ENCODE assay signal across 8 cellular contexts in the genomic region with DNA sequence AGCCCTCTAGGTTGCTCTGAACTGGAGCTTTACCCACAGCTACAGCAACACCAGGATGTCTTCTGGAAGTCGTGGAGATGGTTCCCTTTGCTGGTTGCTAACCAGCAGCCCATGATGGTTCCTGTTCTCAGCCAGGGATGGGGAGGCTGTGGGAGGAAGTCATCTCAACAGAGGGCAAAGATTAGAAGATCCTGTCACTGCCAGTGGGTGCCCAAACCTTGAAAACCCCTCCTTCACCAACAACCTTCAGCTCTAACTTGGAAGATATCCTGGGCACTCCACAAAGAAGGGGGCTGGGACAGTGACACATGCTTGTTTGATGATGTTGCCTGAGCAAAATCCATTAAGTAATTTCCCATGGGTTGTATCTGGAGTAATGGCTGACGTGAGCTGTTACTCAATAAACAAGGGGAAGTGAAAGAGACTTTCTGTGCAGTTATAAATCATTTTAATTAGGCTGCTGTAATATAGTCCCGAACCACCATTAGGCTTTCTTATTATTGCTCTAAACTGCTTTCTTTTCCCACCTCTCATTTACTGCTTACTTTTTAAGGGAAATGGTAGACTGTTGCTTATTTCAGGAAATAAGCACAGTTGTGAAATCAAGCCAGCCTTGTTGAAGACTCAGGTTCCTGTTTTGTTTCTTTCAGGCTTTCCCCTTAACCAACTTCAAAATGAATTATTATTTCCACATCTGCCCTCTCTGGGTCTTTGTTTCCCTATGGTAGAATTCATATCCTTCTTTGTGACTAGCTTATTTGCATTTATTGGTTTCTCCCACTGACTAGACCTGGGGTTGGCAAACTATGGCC.
DNase-seq lines count a peak whose midpoint lies in the region; ATAC-seq, FAIRE-seq and TF ChIP-seq lines count a peak whose summit lies in the region.

No MANE protein-coding gene starts in this region.

- peak; percentile 86 for ATAC-seq in HG02970 (IDR thresholded peaks at IDR 0.05; ENCODE audit: low FRiP score, unreplicated experiment)
- peak in 2 of 3 donors; percentile 24 to 39 for ATAC-seq in natural killer cell

- no peak for DNase-seq in GM18507 (ENCODE audit: extremely low spot score, insufficient read length, low read depth)
- peak; percentile 37 for DNase-seq in UCSD-AML1 (lab: John Stamatoyannopoulos, UW; ENCODE audit: unreplicated experiment)
- no peak for DNase-seq in natural killer cell
- DNase-seq in stimulated activated CD4-positive, alpha-beta T cell treated with anti-CD3 and anti-CD28 coated beads, Interleukin-4, amount 100 ng/mL, for 4 hours = no peak
- no peak for DNase-seq in NCI-H774 (lab: John Stamatoyannopoulos, UW)
- no peak for DNase-seq in chondrocyte (ENCODE audit: low spot score)
- DNase-seq in H54 (ENCODE audit: insufficient read length, low spot score) = no peak

- H3K4me3 Mint-ChIP-seq in natural killer cell = no peak overlapping the region
- H3K4me3 Mint-ChIP-seq in chondrocyte (ENCODE audit: unreplicated experiment) = no peak overlapping the region

- H3K36me3 Mint-ChIP-seq in natural killer cell = no peaks in the 10 kb centered on the region
- H3K36me3 Mint-ChIP-seq in chondrocyte (ENCODE audit: low read depth) = peaks cover 8% of the 10 kb centered on the region

- intact Hi-C loops in natural killer cell (cut with micrococcal nuclease) = no loop called here

- TF ChIP-seq POLR2A in H54 (IDR thresholded peaks at IDR 0.05; ENCODE audit: low read depth, low read length) = no peak

- H3K9me3 Mint-ChIP-seq in natural killer cell (peaks cover 0 to 1% of the 10 kb centered on the region in 2 donors), chondrocyte (ENCODE audit: low read depth) (no peaks in the 10 kb centered on the region)

- H3K4me1 Mint-ChIP-seq in natural killer cell = peaks cover 0 to 5% of the 10 kb centered on the region in 2 donors
- peaks cover 5% of the 10 kb centered on the region for H3K4me1 Mint-ChIP-seq in chondrocyte (ENCODE audit: low read depth)

- H3K27me3 Mint-ChIP-seq in natural killer cell (ENCODE audit: low read depth in 2 of 2) (no peaks in the 10 kb centered on the region), chondrocyte (ENCODE audit: low read depth) (no peaks in the 10 kb centered on the region)

- FAIRE-seq in GM18507 (lab: Jason Lieb, UNC) = peak; percentile 46
- no peak for FAIRE-seq in H54 (lab: Jason Lieb, UNC)

- H3K27ac Mint-ChIP-seq in natural killer cell (no peak overlapping the region), chondrocyte (ENCODE audit: unreplicated experiment) (no peak overlapping the region)

- TF ChIP-seq CTCF in natural killer cell (IDR thresholded peaks at IDR 0.05) = no peak
- no peak for TF ChIP-seq CTCF in chondrocyte (IDR thresholded peaks at IDR 0.05)
